In genomic region chr4:165112258-165113156, GRCh38 we compare ENCODE assay signal across 1 cellular context.
TF ChIP-seq lines count a peak whose summit lies in the region.

TMEM192 (minus strand) TSS chr4:165112860; CDS start chr4:165112773, 87 bp downstream.

TF ChIP-seq in WTC11, 78 proteins besides CTCF, POLR2A, EP300 and RAD21 (continued from another document):
- TF ChIP-seq, protein P1, sequence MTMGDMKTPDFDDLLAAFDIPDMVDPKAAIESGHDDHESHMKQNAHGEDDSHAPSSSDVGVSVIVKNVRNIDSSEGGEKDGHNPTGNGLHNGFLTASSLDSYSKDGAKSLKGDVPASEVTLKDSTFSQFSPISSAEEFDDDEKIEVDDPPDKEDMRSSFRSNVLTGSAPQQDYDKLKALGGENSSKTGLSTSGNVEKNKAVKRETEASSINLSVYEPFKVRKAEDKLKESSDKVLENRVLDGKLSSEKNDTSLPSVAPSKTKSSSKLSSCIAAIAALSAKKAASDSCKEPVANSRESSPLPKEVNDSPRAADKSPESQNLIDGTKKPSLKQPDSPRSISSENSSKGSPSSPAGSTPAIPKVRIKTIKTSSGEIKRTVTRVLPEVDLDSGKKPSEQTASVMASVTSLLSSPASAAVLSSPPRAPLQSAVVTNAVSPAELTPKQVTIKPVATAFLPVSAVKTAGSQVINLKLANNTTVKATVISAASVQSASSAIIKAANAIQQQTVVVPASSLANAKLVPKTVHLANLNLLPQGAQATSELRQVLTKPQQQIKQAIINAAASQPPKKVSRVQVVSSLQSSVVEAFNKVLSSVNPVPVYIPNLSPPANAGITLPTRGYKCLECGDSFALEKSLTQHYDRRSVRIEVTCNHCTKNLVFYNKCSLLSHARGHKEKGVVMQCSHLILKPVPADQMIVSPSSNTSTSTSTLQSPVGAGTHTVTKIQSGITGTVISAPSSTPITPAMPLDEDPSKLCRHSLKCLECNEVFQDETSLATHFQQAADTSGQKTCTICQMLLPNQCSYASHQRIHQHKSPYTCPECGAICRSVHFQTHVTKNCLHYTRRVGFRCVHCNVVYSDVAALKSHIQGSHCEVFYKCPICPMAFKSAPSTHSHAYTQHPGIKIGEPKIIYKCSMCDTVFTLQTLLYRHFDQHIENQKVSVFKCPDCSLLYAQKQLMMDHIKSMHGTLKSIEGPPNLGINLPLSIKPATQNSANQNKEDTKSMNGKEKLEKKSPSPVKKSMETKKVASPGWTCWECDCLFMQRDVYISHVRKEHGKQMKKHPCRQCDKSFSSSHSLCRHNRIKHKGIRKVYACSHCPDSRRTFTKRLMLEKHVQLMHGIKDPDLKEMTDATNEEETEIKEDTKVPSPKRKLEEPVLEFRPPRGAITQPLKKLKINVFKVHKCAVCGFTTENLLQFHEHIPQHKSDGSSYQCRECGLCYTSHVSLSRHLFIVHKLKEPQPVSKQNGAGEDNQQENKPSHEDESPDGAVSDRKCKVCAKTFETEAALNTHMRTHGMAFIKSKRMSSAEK (CRISPR knock-in tag; IDR thresholded peaks at IDR 0.05; ENCODE audit: borderline replicate concordance), result no peak
- TF ChIP-seq, protein P2, sequence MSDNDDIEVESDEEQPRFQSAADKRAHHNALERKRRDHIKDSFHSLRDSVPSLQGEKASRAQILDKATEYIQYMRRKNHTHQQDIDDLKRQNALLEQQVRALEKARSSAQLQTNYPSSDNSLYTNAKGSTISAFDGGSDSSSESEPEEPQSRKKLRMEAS (CRISPR knock-in tag; IDR thresholded peaks at IDR 0.05), result peak; percentile 87
- TF ChIP-seq TEAD1 (CRISPR knock-in tag; IDR thresholded peaks at IDR 0.05) (no peak), NFYB (CRISPR knock-in tag; conservative IDR thresholded peaks at IDR 0.05; ENCODE audit: low read depth) (peak; percentile 89), ZNF138 (CRISPR knock-in tag; conservative IDR thresholded peaks at IDR 0.05) (peak; percentile 76; the same call in 1 of the 2 replicates), ZNF263 (CRISPR knock-in tag; IDR thresholded peaks at IDR 0.05; ENCODE audit: low read depth) (no peak), CREB1 (CRISPR knock-in tag; IDR thresholded peaks at IDR 0.05) (no peak), FOXK1 (CRISPR knock-in tag; IDR thresholded peaks at IDR 0.05) (no peak), ATF1 (CRISPR knock-in tag; IDR thresholded peaks at IDR 0.05) (no peak), ZSCAN18 (CRISPR knock-in tag; IDR thresholded peaks at IDR 0.05) (no peak), ZNF423 (CRISPR knock-in tag; IDR thresholded peaks at IDR 0.05) (no peak), NFE2L1 (CRISPR knock-in tag; IDR thresholded peaks at IDR 0.05) (no peak), MYBL2 (CRISPR knock-in tag; IDR thresholded peaks at IDR 0.05) (0 out of 2 replicates have a peak, but pooled peaks have one; percentile 33), ZNF281 (CRISPR knock-in tag; IDR thresholded peaks at IDR 0.05) (no peak), MXD4 (CRISPR knock-in tag; IDR thresholded peaks at IDR 0.05; ENCODE audit: borderline replicate concordance) (no peak), NR2C2 (CRISPR knock-in tag; IDR thresholded peaks at IDR 0.05) (no peak), TP53 (CRISPR knock-in tag; IDR thresholded peaks at IDR 0.05) (peak; percentile 63; the same call in 1 of the 2 replicates), NR1H2 (CRISPR knock-in tag; IDR thresholded peaks at IDR 0.05) (no peak), STAT6 (CRISPR knock-in tag; conservative IDR thresholded peaks at IDR 0.05; ENCODE audit: low read depth) (no peak), E2F1 (CRISPR knock-in tag; IDR thresholded peaks at IDR 0.05) (no peak; the same call in 1 of the 2 replicates), ZNF671 (CRISPR knock-in tag; IDR thresholded peaks at IDR 0.05) (no peak), ZNF121 (CRISPR knock-in tag; IDR thresholded peaks at IDR 0.05) (no peak), USF2 (CRISPR knock-in tag; IDR thresholded peaks at IDR 0.05) (peak; percentile 95), ZNF416 (CRISPR knock-in tag; IDR thresholded peaks at IDR 0.05) (no peak)
- TF ChIP-seq, protein P3, sequence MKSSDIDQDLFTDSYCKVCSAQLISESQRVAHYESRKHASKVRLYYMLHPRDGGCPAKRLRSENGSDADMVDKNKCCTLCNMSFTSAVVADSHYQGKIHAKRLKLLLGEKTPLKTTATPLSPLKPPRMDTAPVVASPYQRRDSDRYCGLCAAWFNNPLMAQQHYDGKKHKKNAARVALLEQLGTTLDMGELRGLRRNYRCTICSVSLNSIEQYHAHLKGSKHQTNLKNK (CRISPR knock-in tag; IDR thresholded peaks at IDR 0.05), result no peak
- TF ChIP-seq, protein P4, sequence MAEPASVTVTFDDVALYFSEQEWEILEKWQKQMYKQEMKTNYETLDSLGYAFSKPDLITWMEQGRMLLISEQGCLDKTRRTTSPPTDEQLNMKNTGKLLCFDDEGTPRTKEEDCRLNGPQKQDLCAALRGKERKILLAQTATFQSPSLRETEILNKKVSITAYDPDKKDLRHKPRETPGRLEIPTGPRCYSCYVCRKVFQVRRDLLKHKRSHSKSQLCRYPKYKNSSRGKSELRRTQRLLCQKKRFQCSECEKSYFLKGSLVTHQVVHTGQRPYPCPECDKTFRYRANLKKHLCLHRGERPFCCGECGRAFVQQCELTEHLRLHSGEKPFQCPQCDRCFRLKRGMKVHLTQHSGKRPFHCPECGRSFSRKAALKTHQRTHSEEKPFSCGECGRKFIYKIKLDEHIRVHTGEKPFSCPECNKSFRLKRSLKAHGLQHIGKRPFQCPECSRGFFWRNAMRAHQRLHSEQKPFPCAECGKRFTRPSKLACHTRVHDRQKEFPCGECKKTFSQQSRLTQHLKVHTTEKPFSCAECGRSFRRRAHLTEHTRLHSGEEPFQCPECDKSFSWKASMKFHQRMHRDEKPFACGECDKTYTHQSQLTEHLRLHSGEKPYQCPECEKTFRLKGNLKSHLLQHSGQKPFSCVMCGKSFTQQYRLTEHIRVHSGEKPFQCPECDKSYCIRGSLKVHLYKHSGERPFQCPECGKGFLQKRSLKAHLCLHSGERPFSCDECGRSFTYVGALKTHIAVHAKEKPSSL (CRISPR knock-in tag; conservative IDR thresholded peaks at IDR 0.05), result no peak
- TF ChIP-seq, protein P5, sequence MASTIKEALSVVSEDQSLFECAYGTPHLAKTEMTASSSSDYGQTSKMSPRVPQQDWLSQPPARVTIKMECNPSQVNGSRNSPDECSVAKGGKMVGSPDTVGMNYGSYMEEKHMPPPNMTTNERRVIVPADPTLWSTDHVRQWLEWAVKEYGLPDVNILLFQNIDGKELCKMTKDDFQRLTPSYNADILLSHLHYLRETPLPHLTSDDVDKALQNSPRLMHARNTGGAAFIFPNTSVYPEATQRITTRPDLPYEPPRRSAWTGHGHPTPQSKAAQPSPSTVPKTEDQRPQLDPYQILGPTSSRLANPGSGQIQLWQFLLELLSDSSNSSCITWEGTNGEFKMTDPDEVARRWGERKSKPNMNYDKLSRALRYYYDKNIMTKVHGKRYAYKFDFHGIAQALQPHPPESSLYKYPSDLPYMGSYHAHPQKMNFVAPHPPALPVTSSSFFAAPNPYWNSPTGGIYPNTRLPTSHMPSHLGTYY (CRISPR knock-in tag; IDR thresholded peaks at IDR 0.05), result no peak
- TF ChIP-seq, protein P6, sequence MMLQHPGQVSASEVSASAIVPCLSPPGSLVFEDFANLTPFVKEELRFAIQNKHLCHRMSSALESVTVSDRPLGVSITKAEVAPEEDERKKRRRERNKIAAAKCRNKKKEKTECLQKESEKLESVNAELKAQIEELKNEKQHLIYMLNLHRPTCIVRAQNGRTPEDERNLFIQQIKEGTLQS (CRISPR knock-in tag; conservative IDR thresholded peaks at IDR 0.05), result no peak
